Comparison of ENCODE assay signal across 10 cellular contexts in the genomic region with DNA sequence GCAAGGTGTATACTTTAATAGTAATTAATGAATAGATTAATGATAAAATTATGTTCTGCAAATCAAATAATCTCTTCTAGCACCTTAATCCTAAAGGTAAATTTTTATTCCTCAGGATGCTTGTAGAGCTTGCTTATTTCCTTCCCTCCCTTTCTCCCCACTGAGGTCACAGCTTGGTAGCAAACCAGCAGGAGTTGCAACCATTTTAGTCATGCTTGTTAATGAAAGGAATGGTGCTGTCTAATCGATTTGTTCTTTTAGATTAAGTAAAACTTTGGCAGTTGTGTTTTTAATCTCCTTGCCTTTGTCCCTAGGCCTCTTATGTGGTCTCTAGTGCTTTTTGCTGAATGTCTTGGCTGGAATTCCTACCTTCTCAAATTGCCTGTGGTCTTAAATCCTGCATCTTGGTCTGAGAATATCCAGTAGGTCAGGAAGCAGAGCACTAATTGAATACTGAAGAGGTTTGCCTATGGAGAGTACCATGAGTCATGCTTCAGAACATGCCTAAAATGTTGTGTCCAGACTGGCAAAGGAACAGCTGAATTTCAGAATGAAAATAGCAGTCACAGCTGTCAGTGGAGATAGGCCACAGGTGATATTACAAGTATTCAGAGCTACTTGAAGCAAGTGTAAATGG. TPM values are rescaled to one million over a fixed set of nuclear protein-coding genes. Genes with fewer than 3 reads are reported as not detected.
A peak's percentile ranks its signal among the peaks of the same experiment; 100 is the strongest.
DNase-seq lines count a peak whose midpoint lies in the region; ATAC-seq, FAIRE-seq and TF ChIP-seq lines count a peak whose summit lies in the region.
"Had no signal": no experiment of that assay in that cellular context is flagged by ENCODE, and none has a peak within 500 bp of the region (broad histone marks: within the 10 kb centered on the region; RNA-seq: fewer than 3 reads in every experiment).

No MANE protein-coding gene starts in this region.

- no peak overlapping the region for H3K4me3 Mint-ChIP-seq in effector memory CD8-positive, alpha-beta T cell
- H3K4me3 Mint-ChIP-seq: CD4-positive, CD25-positive, alpha-beta regulatory T cell had no signal

- no peaks in the 10 kb centered on the region for H3K9me2 ChIP-seq in PC-9 (ENCODE audit: insufficient read depth)

- H3K27ac ChIP-seq in left lung, result no peak overlapping the region
- no peak overlapping the region for H3K27ac ChIP-seq in PC-9

- H3K27ac Mint-ChIP-seq in effector memory CD8-positive, alpha-beta T cell, result no peak overlapping the region
- H3K27ac Mint-ChIP-seq: CD4-positive, CD25-positive, alpha-beta regulatory T cell; progenitor cell of endocrine pancreas had no signal

- no peaks in the 10 kb centered on the region for H3F3A ChIP-seq in PC-9 (ENCODE audit: insufficient read depth, low read depth)

- peaks cover 15 to 26% of the 10 kb centered on the region in 2 donors for H3K27me3 Mint-ChIP-seq in effector memory CD8-positive, alpha-beta T cell
- H3K27me3 Mint-ChIP-seq: progenitor cell of endocrine pancreas had no signal

- no peak overlapping the region for H3K4me2 ChIP-seq in PC-9

- no peak overlapping the region for H2AFZ ChIP-seq in PC-9

- CTCF ChIA-PET in PC-9 (lab: Charles Lee), result interaction anchor here (0.7 kb wide), 1 partner anchor 85 kb away, joined by 3 read pairs; no protein-coding TSS in a partner anchor

- peak; percentile 43 for FAIRE-seq in bronchial epithelial cell (lab: Jason Lieb, UNC)

- H3K4me3 ChIP-seq in bronchial epithelial cell (ENCODE audit: low read depth, low read length) (no peak overlapping the region), left lung (no peak overlapping the region), PC-9 (no peak overlapping the region)

- H3K36me3 Mint-ChIP-seq in effector memory CD8-positive, alpha-beta T cell (ENCODE audit: insufficient read depth), result no peaks in the 10 kb centered on the region
- H3K36me3 Mint-ChIP-seq: CD4-positive, CD25-positive, alpha-beta regulatory T cell had no signal

- peak; percentile 71 for DNase-seq in DMS 273 treated with DMSO at 0.1 percent for 48 hours (lab: John Stamatoyannopoulos, UW)
- DNase-seq in LHCN-M2 (ENCODE audit: low read depth), result peak; percentile 86
- peak; percentile 85 for DNase-seq in bronchial epithelial cell (ENCODE audit: low read depth)
- DNase-seq in left lung, result no peak
- no peak for DNase-seq in stimulated activated CD4-positive, alpha-beta T cell treated with anti-CD3 and anti-CD28 coated beads, Interleukin-15, amount 100 ng/mL, for 24 hours
- no peak for DNase-seq in PC-9
- no peak for DNase-seq in effector memory CD8-positive, alpha-beta T cell
- DNase-seq: CD4-positive, CD25-positive, alpha-beta regulatory T cell had no signal

- peak; percentile 93 for ATAC-seq in left lung
- no peak for ATAC-seq in HG02623 (IDR thresholded peaks at IDR 0.05; ENCODE audit: unreplicated experiment)
- no peak for ATAC-seq in effector memory CD8-positive, alpha-beta T cell (replicated peaks)

- H4K20me1 ChIP-seq in PC-9 (ENCODE audit: insufficient read depth), result no peaks in the 10 kb centered on the region

- POLR2A ChIA-PET in PC-9 (lab: Charles Lee; ENCODE audit: unreplicated experiment), result no interaction called here

- H3K27me3 ChIP-seq in bronchial epithelial cell (ENCODE audit: control insufficient read depth, insufficient read depth, low read length) (no peaks in the 10 kb centered on the region), left lung (no peaks in the 10 kb centered on the region), PC-9 (ENCODE audit: insufficient read depth, low read depth) (no peaks in the 10 kb centered on the region)

- H3K9me3 ChIP-seq in left lung (no peaks in the 10 kb centered on the region), PC-9 (ENCODE audit: insufficient read depth, low read depth) (no peaks in the 10 kb centered on the region)

- no peaks in the 10 kb centered on the region for H3K4me1 Mint-ChIP-seq in effector memory CD8-positive, alpha-beta T cell (ENCODE audit: low read depth in 2 of 2)
- H3K4me1 Mint-ChIP-seq: CD4-positive, CD25-positive, alpha-beta regulatory T cell had no signal

- intact Hi-C loops in left lung (cut with DNase I), result no loop called here
- intact Hi-C loops in PC-9 (cut with micrococcal nuclease; ENCODE audit: unreplicated experiment), result no loop called here

- H3K36me3 ChIP-seq in bronchial epithelial cell (ENCODE audit: control insufficient read depth, insufficient read depth, low read length), result no peaks in the 10 kb centered on the region
- H3K36me3 ChIP-seq in left lung, result no peaks in the 10 kb centered on the region
- H3K36me3 ChIP-seq in PC-9 (ENCODE audit: low read depth), result no peaks in the 10 kb centered on the region

- H3K79me2 ChIP-seq in PC-9 (ENCODE audit: low read depth), result no peaks in the 10 kb centered on the region

- H3K4me1 ChIP-seq in left lung, result no peaks in the 10 kb centered on the region
- H3K4me1 ChIP-seq in PC-9 (replicated peaks; ENCODE audit: insufficient read depth), result no peaks in the 10 kb centered on the region

- TF ChIP-seq CTCF in bronchial epithelial cell (IDR thresholded peaks at IDR 0.05; ENCODE audit: insufficient read depth, low read length, severe bottlenecking) (no peak), left lung (IDR thresholded peaks at IDR 0.05) (no peak), PC-9 (conservative IDR thresholded peaks at IDR 0.05) (no peak)

- no peaks in the 10 kb centered on the region for H3K9me3 Mint-ChIP-seq in effector memory CD8-positive, alpha-beta T cell
- H3K9me3 Mint-ChIP-seq: CD4-positive, CD25-positive, alpha-beta regulatory T cell had no signal

- no TSS peak for BruUV-seq in PC-9 (replicated peaks; lab: Mats Ljungman, UMichigan)

RNA-seq across cellular contexts. Expression of gene RWDD3, which starts 36.3 kb away (rescaled TPM):
- 10.2 and 12.6 TPM in 2 replicates for total RNA-seq in LHCN-M2 (2014; rRNA removed)
- 9.0 TPM for polyA plus RNA-seq in LHCN-M2 (2012)
- total RNA-seq in bronchial epithelial cell, result 8.4 and 13.2 TPM in 2 replicates
- total RNA-seq in left lung, result 10 to 100 TPM; 12.4 to 12.7 TPM
- total RNA-seq in PC-9 (2021), result 11.3 and 13.3 TPM in 2 replicates

Comparison
In these comparisons a context has a peak if more than half of its experiments do, and no peak if none do; other contexts are left out.
1. DNase-seq: peak in DMS 273 treated with DMSO at 0.1 percent for 48 hours (single experiment), LHCN-M2 (single experiment) and bronchial epithelial cell (single experiment); none in left lung (0 of 2), stimulated activated CD4-positive, alpha-beta T cell treated with anti-CD3 and anti-CD28 coated beads, Interleukin-15, amount 100 ng/mL, for 24 hours (single experiment), PC-9 (0 of 2) and effector memory CD8-positive, alpha-beta T cell (0 of 3).